In the genomic region with DNA sequence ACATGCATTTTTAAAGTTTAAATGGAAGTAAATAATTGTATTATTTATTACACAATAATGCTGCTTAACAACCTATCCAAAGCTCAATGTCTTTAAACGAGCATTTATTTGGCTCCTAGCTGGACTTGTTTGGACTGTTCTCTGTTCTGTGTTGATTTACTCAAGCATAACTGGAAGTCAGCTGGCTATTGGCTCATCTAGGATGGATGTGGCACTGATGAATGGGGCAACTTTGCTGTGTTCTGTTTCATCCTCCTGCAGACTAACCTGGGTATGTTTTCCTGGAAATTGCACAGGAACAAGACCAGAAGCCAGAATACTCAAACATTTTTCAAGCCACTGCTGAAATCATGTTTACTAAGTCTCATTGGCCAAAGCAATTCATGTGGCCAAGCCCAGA, we compare ENCODE assay signal across 22 cellular contexts.
"Had no signal": no experiment of that assay in that cellular context is flagged by ENCODE, and none has a peak within 500 bp of the region (broad histone marks: within the 10 kb centered on the region; RNA-seq: fewer than 3 reads in every experiment).

No MANE protein-coding gene starts in this region.

- H3K27ac ChIP-seq: RWPE1 had no signal

- H3K27me3 ChIP-seq: MG63 had no signal

- H3K9me3 ChIP-seq: MG63, SK-N-SH had no signal

- DNase-seq: IMR-90, Karpas-422, KG1, MG63, NCI-H1092, NCI-H1105 treated with DMSO at 0.1 percent for 48 hours, NCI-H1417 treated with DMSO at 0.1 percent for 48 hours, NCI-H146, NCI-H1694 treated with DMSO at 0.1 percent for 48 hours, NCI-H1930, NCI-H2081, NCI-H2107, NCI-H2171, NCI-H226, NCI-H446, NCI-H510A, NCI-H524 treated with DMSO at 0.1 percent for 48 hours, NCI-H69, NCI-H774, SHP77, SK-N-SH had no signal

- H3K4me3 ChIP-seq: MG63 had no signal
